ENCODE assay signal across 17 cellular contexts in genomic region chr4:134695433-134695832, GRCh38.
"Had no signal": no experiment of that assay in that cellular context is flagged by ENCODE, and none has a peak within 500 bp of the region (broad histone marks: within the 10 kb centered on the region; RNA-seq: fewer than 3 reads in every experiment).

No MANE protein-coding gene starts in this region.

- H3K4me1 ChIP-seq: colonic mucosa, left ventricle myocardium inferior, sigmoid colon, testis had no signal

- DNase-seq: activated CD4-positive, alpha-beta T cell treated with anti-CD3 and anti-CD28 coated beads, Interleukin-2, amount 50 U/mL, for 1 hour; activated CD8-positive, alpha-beta memory T cell treated with anti-CD3 and anti-CD28 coated beads, Interleukin-2, amount 50 U/mL, for 4 hours; activated naive CD4-positive, alpha-beta T cell treated with anti-CD3 and anti-CD28 coated beads for 36 hours; activated naive CD8-positive, alpha-beta T cell treated with anti-CD3 and anti-CD28 coated beads, Interleukin-2, amount 50 U/mL, for 24 hours; activated T-cell treated with anti-CD3 and anti-CD28 coated beads, Interleukin-2, amount 50 U/mL, for 4 hours; anterior cingulate cortex; colonic mucosa; head of caudate nucleus; left ventricle myocardium inferior; naive thymus-derived CD4-positive, alpha-beta T cell; ovary; sigmoid colon; stimulated activated CD4-positive, alpha-beta T cell treated with anti-CD3 and anti-CD28 coated beads, Interleukin-4, amount 100 ng/mL, for 24 hours; T-cell; T-helper 9 cell; testis had no signal

- ATAC-seq: activated naive CD8-positive, alpha-beta T cell treated with anti-CD3 and anti-CD28 coated beads, Interleukin-2, amount 50 U/mL, for 24 hours; activated T-cell treated with anti-CD3 and anti-CD28 coated beads, Interleukin-2, amount 50 U/mL, for 4 hours; naive thymus-derived CD4-positive, alpha-beta T cell; stimulated activated effector memory CD8-positive, alpha-beta T cell treated with anti-CD3 and anti-CD28 coated beads, Interleukin-12 subunit alpha, Interleukin-12 subunit beta, amount 100 ng/mL, for 72 hours; T-cell had no signal

- H3K27ac ChIP-seq: colonic mucosa, left ventricle myocardium inferior, ovary, sigmoid colon, testis had no signal

- H3K9me3 ChIP-seq: colonic mucosa, ovary, testis had no signal

- H3K27me3 ChIP-seq: colonic mucosa, ovary, sigmoid colon, testis had no signal

- H3K36me3 ChIP-seq: colonic mucosa, left ventricle myocardium inferior, ovary, sigmoid colon had no signal

- H3K4me3 ChIP-seq: colonic mucosa, left ventricle myocardium inferior, ovary, sigmoid colon, testis had no signal
